ENCODE assay signal across 7 cellular contexts in the genomic region with DNA sequence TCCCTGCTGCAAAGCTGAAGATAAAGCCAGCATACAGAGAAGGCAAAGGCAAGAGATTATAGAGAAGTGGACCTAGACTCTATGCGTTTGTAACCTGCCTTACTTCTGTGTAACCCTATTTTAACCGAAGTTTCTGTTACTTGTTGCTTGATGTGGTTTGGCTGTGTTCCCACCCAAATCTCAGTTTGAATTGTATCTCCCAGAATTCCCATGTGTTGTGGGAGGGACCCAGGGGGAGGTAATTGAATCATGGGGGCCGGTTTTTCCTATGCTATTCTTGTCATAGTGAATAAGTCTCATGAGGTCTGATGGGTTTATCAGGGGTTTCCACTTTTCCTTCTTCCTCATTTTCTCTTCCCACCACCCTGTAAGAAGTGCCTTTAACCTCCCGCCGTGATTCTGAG. TPM values are rescaled to one million over a fixed set of nuclear protein-coding genes. Genes with fewer than 3 reads are reported as not detected.
A peak's percentile ranks its signal among the peaks of the same experiment; 100 is the strongest.
DNase-seq lines count a peak whose midpoint lies in the region; ATAC-seq and TF ChIP-seq lines count a peak whose summit lies in the region.
"Not testable (repeated sequence)": the region's sequence is repeated elsewhere in the genome, so short reads cannot be mapped to it uniquely, and the experiment has no call there.

No MANE protein-coding gene starts in this region.

- ATAC-seq in GM19351 (IDR thresholded peaks at IDR 0.05; ENCODE audit: unreplicated experiment) (peak; percentile 77), HG02678 (IDR thresholded peaks at IDR 0.05; ENCODE audit: unreplicated experiment) (peak; percentile 70), HG03442 (IDR thresholded peaks at IDR 0.05; ENCODE audit: unreplicated experiment) (peak; percentile 81)
- peak; percentile 82 for ATAC-seq in stimulated activated memory B cell treated with anti-CD40 and anti-IgM and Interleukin-4, amounts not matched to agents 10 μg/mL and 1 μg/mL and 100 μg/mL, for 72 hours

- H3K27me3 Mint-ChIP-seq in activated naive CD8-positive, alpha-beta T cell treated with anti-CD3 and anti-CD28 coated beads for 36 hours; stimulated activated memory B cell treated with anti-CD40 and anti-IgM and Interleukin-4, amounts not matched to agents 10 μg/mL and 1 μg/mL and 100 μg/mL, for 72 hours: not testable (repeated sequence)

- H3K9me3 Mint-ChIP-seq in activated naive CD8-positive, alpha-beta T cell treated with anti-CD3 and anti-CD28 coated beads for 36 hours; stimulated activated memory B cell treated with anti-CD40 and anti-IgM and Interleukin-4, amounts not matched to agents 10 μg/mL and 1 μg/mL and 100 μg/mL, for 72 hours: not testable (repeated sequence)

- H3K4me1 Mint-ChIP-seq in activated naive CD8-positive, alpha-beta T cell treated with anti-CD3 and anti-CD28 coated beads for 36 hours: peaks cover 11% of the 10 kb centered on the region
- H3K4me1 Mint-ChIP-seq in stimulated activated memory B cell treated with anti-CD40 and anti-IgM and Interleukin-4, amounts not matched to agents 10 μg/mL and 1 μg/mL and 100 μg/mL, for 72 hours: peaks cover 20% of the 10 kb centered on the region

- not testable (repeated sequence) for H3K27ac Mint-ChIP-seq in activated naive CD8-positive, alpha-beta T cell treated with anti-CD3 and anti-CD28 coated beads for 36 hours
- H3K27ac Mint-ChIP-seq in stimulated activated memory B cell treated with anti-CD40 and anti-IgM and Interleukin-4, amounts not matched to agents 10 μg/mL and 1 μg/mL and 100 μg/mL, for 72 hours: peak overlapping the region; percentile 64

- DNase-seq in GM12865 (ENCODE audit: low read depth) (peak; percentile 29), OCI-M1 (lab: John Stamatoyannopoulos, UW) (peak; percentile 55)
- peak; percentile 2 for DNase-seq in activated naive CD8-positive, alpha-beta T cell treated with anti-CD3 and anti-CD28 coated beads for 36 hours

- H3K36me3 Mint-ChIP-seq in activated naive CD8-positive, alpha-beta T cell treated with anti-CD3 and anti-CD28 coated beads for 36 hours; stimulated activated memory B cell treated with anti-CD40 and anti-IgM and Interleukin-4, amounts not matched to agents 10 μg/mL and 1 μg/mL and 100 μg/mL, for 72 hours: not testable (repeated sequence)

- not testable (repeated sequence) for TF ChIP-seq CTCF in GM12865 (IDR thresholded peaks at IDR 0.05; ENCODE audit: insufficient read depth, low read depth, low read length, missing control alignments)

- not testable (repeated sequence) for H3K4me3 Mint-ChIP-seq in activated naive CD8-positive, alpha-beta T cell treated with anti-CD3 and anti-CD28 coated beads for 36 hours
- peak overlapping the region; percentile 46 for H3K4me3 Mint-ChIP-seq in stimulated activated memory B cell treated with anti-CD40 and anti-IgM and Interleukin-4, amounts not matched to agents 10 μg/mL and 1 μg/mL and 100 μg/mL, for 72 hours

- not testable (repeated sequence) for H3K4me3 ChIP-seq in GM12865 (ENCODE audit: low read depth, low read length)

RNA-seq across cellular contexts. Expression of a gene that starts 42.1 kb away (rescaled TPM):
- 10 to 100 TPM; 26.7 to 27.9 TPM for total RNA-seq in activated naive CD8-positive, alpha-beta T cell treated with anti-CD3 and anti-CD28 coated beads for 36 hours

Comparison
In these comparisons a context has a peak if more than half of its experiments do, and no peak if none do; other contexts are left out.
1. DNase-seq: peak in every context shown above with its lines; median percentile 55 in OCI-M1; 29 in GM12865; 2 in activated naive CD8-positive, alpha-beta T cell treated with anti-CD3 and anti-CD28 coated beads for 36 hours.